In genomic region chr9:72276429-72276828, GRCh38 we compare ENCODE assay signal across 1 cellular context.
TF ChIP-seq lines count a peak whose summit lies in the region.

No MANE protein-coding gene starts in this region.

TF ChIP-seq in A549, 52 proteins besides CTCF, POLR2A, EP300 and RAD21:
- TF ChIP-seq REST (IDR thresholded peaks at IDR 0.05) (no peak), CHD4 (IDR thresholded peaks at IDR 0.05; ENCODE audit: borderline replicate concordance) (no peak), ZFP36 (IDR thresholded peaks at IDR 0.05; ENCODE audit: borderline replicate concordance, partially characterized antibody) (no peak), HES2 (IDR thresholded peaks at IDR 0.05) (no peak), EHMT2 (IDR thresholded peaks at IDR 0.05; ENCODE audit: low read depth) (no peak), FOSL2 (IDR thresholded peaks at IDR 0.05) (no peak), FOSL2 (CRISPR knock-in tag; IDR thresholded peaks at IDR 0.05) (no peak), NFE2L2 (conservative IDR thresholded peaks at IDR 0.05; ENCODE audit: low read length) (no peak), RCOR1 (IDR thresholded peaks at IDR 0.05; ENCODE audit: low read depth, low read length) (no peak), ZSCAN20 (CRISPR knock-in tag; IDR thresholded peaks at IDR 0.05) (no peak), HDAC2 (IDR thresholded peaks at IDR 0.05) (no peak), HOXB5 (CRISPR knock-in tag; IDR thresholded peaks at IDR 0.05) (no peak), CEBPB (IDR thresholded peaks at IDR 0.05) (0 out of 4 replicates have a peak, but pooled peaks of 1 of the 2 experiments have one; percentile 20), MAFK (IDR thresholded peaks at IDR 0.05; ENCODE audit: partially characterized antibody) (peak; percentile 13), PBX3 (IDR thresholded peaks at IDR 0.05) (no peak), ZC3H11A (IDR thresholded peaks at IDR 0.05) (no peak)
